In the genomic region with DNA sequence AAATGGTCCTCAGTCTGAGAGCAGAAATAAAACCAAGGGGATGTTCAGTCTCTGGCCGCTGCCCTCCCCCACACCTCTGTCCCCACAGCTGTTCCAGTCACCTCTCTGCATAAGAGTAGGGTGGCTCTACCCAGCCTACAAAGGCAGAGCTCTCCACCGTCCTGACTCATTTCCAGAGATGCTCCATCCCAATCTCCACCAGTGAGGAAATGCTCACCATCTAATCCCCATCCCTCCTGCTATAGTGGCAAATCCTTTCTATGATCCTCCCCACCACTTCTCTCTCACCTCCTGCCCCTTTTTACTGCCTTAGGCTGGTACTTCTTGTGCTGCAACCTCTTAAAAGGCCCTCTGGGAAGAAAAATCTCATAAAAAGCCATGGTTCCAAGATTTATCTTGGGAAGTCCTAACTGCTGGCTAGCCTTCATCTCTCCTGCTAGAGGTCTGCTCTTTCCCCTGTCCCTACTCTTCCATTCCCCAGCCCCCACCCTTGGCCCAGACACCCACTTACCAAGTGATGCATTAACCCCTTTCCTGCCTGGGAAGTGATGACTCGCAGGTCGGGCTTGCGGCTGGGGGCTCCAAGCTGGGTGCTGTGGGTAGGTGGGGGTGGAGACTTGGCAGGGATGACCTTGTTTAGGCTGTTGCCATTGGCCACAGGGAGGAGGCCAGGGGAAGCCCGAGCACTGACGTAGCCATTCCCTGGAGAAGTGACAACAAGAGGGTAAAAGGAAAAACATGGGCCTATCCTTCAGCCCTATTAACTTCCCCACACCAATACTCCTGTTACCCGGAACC, we compare ENCODE assay signal across 1 cellular context.
TF ChIP-seq lines count a peak whose summit lies in the region.

No MANE protein-coding gene starts in this region.

TF ChIP-seq in H1, 55 proteins besides CTCF, POLR2A, EP300 and RAD21:
- TF ChIP-seq YY1 (IDR thresholded peaks at IDR 0.05; ENCODE audit: low read depth, low read length), result no peak
- peak; percentile 79; the same call in 1 of the 2 replicates for TF ChIP-seq JUND (IDR thresholded peaks at IDR 0.05; ENCODE audit: low read length)
